In the genomic region with DNA sequence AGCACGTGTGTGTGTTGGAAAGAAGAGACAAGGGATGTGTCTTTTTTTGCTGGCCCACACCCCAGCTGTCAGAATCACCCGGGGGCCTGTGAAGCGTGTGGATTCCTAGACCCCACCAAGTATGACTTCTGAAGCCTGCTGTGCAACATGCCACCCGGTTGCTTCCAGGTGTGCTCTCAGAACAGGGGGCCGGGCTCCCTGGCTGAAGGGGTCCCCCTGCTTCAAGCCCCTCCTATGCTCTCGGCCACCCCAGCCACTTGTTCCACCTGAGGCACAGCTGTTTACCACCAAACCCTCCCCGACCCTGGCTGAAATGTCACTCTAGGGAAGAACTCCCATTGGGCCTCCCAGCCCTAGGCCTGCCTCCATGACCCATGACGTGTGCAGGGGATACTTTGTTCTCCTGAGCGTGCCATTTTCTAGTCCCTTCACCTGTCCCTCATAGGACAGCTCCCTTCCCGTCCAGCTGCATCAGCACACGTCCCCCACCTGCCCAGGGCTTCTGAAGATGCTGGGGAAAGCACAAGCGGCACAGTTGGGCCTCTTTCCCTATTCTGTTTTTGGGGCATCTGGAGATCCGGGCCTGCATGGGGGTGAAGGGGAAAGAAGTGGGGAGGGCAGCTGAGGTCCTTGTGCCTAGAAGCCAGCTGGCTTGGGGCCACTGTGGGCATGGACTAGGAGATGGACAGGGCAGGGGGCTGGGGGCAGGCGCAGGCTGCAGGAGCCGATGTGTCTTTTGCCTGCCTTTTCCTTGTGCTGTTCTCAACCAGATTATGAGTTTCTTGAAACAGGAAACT, we compare ENCODE assay signal across 17 cellular contexts. TPM values are rescaled to one million over a fixed set of nuclear protein-coding genes. Genes with fewer than 3 reads are reported as not detected.
A peak's percentile ranks its signal among the peaks of the same experiment; 100 is the strongest.
DNase-seq lines count a peak whose midpoint lies in the region; ATAC-seq and TF ChIP-seq lines count a peak whose summit lies in the region.
"Had no signal": no experiment of that assay in that cellular context is flagged by ENCODE, and none has a peak within 500 bp of the region (broad histone marks: within the 10 kb centered on the region; RNA-seq: fewer than 3 reads in every experiment).

No MANE protein-coding gene starts in this region.

- H3K36me3 Mint-ChIP-seq in activated naive CD8-positive, alpha-beta T cell treated with anti-CD3 and anti-CD28 coated beads, Interleukin-2, amount 10 ng/mL, durations not matched to agents 7 days and 5 days: peaks cover 12% of the 10 kb centered on the region
- H3K36me3 Mint-ChIP-seq in activated naive CD8-positive, alpha-beta T cell treated with anti-CD3 and anti-CD28 coated beads, Interleukin-2, amount 50 U/mL, for 24 hours (ENCODE audit: low read depth): peaks cover 11% of the 10 kb centered on the region
- peaks cover 20% of the 10 kb centered on the region for H3K36me3 Mint-ChIP-seq in activated T-helper 17 cell treated with anti-CD3 and anti-CD28 coated beads, Interleukin-2, amount 50 U/mL, for 72 hours (ENCODE audit: low read depth)
- peaks cover 12% of the 10 kb centered on the region for H3K36me3 Mint-ChIP-seq in neural crest cell (ENCODE audit: low read depth)

- POLR2A ChIA-PET in activated naive CD8-positive, alpha-beta T cell treated with anti-CD3 and anti-CD28 coated beads, Interleukin-2, amount 10 ng/mL, durations not matched to agents 7 days and 5 days (lab: Charles Lee): no interaction called here
- POLR2A ChIA-PET in RWPE1 (lab: Yijun Ruan, JAX; ENCODE audit: low non-redundant PET): no interaction called here

- H3K27me3 Mint-ChIP-seq in activated naive CD8-positive, alpha-beta T cell treated with anti-CD3 and anti-CD28 coated beads, Interleukin-2, amount 10 ng/mL, durations not matched to agents 7 days and 5 days: no peaks in the 10 kb centered on the region
- H3K27me3 Mint-ChIP-seq in activated naive CD8-positive, alpha-beta T cell treated with anti-CD3 and anti-CD28 coated beads, Interleukin-2, amount 50 U/mL, for 24 hours: no peaks in the 10 kb centered on the region
- H3K27me3 Mint-ChIP-seq in activated T-helper 17 cell treated with anti-CD3 and anti-CD28 coated beads, Interleukin-2, amount 50 U/mL, for 72 hours: no peaks in the 10 kb centered on the region
- no peaks in the 10 kb centered on the region for H3K27me3 Mint-ChIP-seq in neural crest cell (ENCODE audit: low read depth)
- H3K27me3 Mint-ChIP-seq: CD4-positive, alpha-beta T cell had no signal

- no peak overlapping the region for H3K27ac Mint-ChIP-seq in activated naive CD8-positive, alpha-beta T cell treated with anti-CD3 and anti-CD28 coated beads, Interleukin-2, amount 10 ng/mL, durations not matched to agents 7 days and 5 days
- no peak overlapping the region for H3K27ac Mint-ChIP-seq in activated naive CD8-positive, alpha-beta T cell treated with anti-CD3 and anti-CD28 coated beads, Interleukin-2, amount 50 U/mL, for 24 hours
- peak overlapping the region; percentile 40 for H3K27ac Mint-ChIP-seq in activated T-helper 17 cell treated with anti-CD3 and anti-CD28 coated beads, Interleukin-2, amount 50 U/mL, for 72 hours
- peak overlapping the region; percentile 50 for H3K27ac Mint-ChIP-seq in neural crest cell (ENCODE audit: unreplicated experiment)
- H3K27ac Mint-ChIP-seq: CD4-positive, alpha-beta T cell had no signal

- no peak overlapping the region for H3K27ac ChIP-seq in RWPE1
- H3K27ac ChIP-seq: Peyer's patch had no signal

- TF ChIP-seq CTCF in neural crest cell (conservative IDR thresholded peaks at IDR 0.05): no peak
- TF ChIP-seq CTCF in RWPE1 (conservative IDR thresholded peaks at IDR 0.05; ENCODE audit: low read depth): no peak

- no peak overlapping the region for H3K4me3 Mint-ChIP-seq in activated naive CD8-positive, alpha-beta T cell treated with anti-CD3 and anti-CD28 coated beads, Interleukin-2, amount 10 ng/mL, durations not matched to agents 7 days and 5 days
- H3K4me3 Mint-ChIP-seq in activated naive CD8-positive, alpha-beta T cell treated with anti-CD3 and anti-CD28 coated beads, Interleukin-2, amount 50 U/mL, for 24 hours: no peak overlapping the region
- no peak overlapping the region for H3K4me3 Mint-ChIP-seq in activated T-helper 17 cell treated with anti-CD3 and anti-CD28 coated beads, Interleukin-2, amount 50 U/mL, for 72 hours
- H3K4me3 Mint-ChIP-seq in neural crest cell: no peak overlapping the region
- H3K4me3 Mint-ChIP-seq: CD4-positive, alpha-beta T cell had no signal

- peak; percentile 10 for DNase-seq in activated naive CD8-positive, alpha-beta T cell treated with anti-CD3 and anti-CD28 coated beads, Interleukin-2, amount 10 ng/mL, durations not matched to agents 7 days and 5 days
- DNase-seq in activated naive CD8-positive, alpha-beta T cell treated with anti-CD3 and anti-CD28 coated beads, Interleukin-2, amount 50 U/mL, for 24 hours: no peak
- DNase-seq in neural crest cell (ENCODE audit: low read depth, low spot score): no peak
- no peak for DNase-seq in SIG-M5 (lab: John Stamatoyannopoulos, UW)
- no peak for DNase-seq in epidermal melanocyte (ENCODE audit: insufficient read length, low spot score)
- DNase-seq in RWPE1 (ENCODE audit: low spot score): no peak
- DNase-seq: Caco-2; CD4-positive, alpha-beta T cell; HCEC 1CT; KBM-7; NCI-H1694; NCI-H2081 treated with DMSO at 0.1 percent for 48 hours; NCI-H446 treated with DMSO at 0.1 percent for 48 hours; Peyer's patch; Right ventricle myocardium superior had no signal

- no peak for ATAC-seq in activated naive CD8-positive, alpha-beta T cell treated with anti-CD3 and anti-CD28 coated beads, Interleukin-2, amount 10 ng/mL, durations not matched to agents 7 days and 5 days (ENCODE audit: low read depth)
- no peak for ATAC-seq in activated naive CD8-positive, alpha-beta T cell treated with anti-CD3 and anti-CD28 coated beads, Interleukin-2, amount 50 U/mL, for 24 hours
- ATAC-seq in activated T-helper 17 cell treated with anti-CD3 and anti-CD28 coated beads, Interleukin-2, amount 50 U/mL, for 72 hours (replicated peaks): no peak

- CTCF ChIA-PET in RWPE1 (lab: Yijun Ruan, JAX): no interaction called here

- no peaks in the 10 kb centered on the region for H3K4me1 Mint-ChIP-seq in activated naive CD8-positive, alpha-beta T cell treated with anti-CD3 and anti-CD28 coated beads, Interleukin-2, amount 10 ng/mL, durations not matched to agents 7 days and 5 days
- H3K4me1 Mint-ChIP-seq in activated naive CD8-positive, alpha-beta T cell treated with anti-CD3 and anti-CD28 coated beads, Interleukin-2, amount 50 U/mL, for 24 hours: no peaks in the 10 kb centered on the region
- H3K4me1 Mint-ChIP-seq in activated T-helper 17 cell treated with anti-CD3 and anti-CD28 coated beads, Interleukin-2, amount 50 U/mL, for 72 hours: no peaks in the 10 kb centered on the region
- H3K4me1 Mint-ChIP-seq in neural crest cell: no peaks in the 10 kb centered on the region

- no peaks in the 10 kb centered on the region for H3K9me3 Mint-ChIP-seq in activated naive CD8-positive, alpha-beta T cell treated with anti-CD3 and anti-CD28 coated beads, Interleukin-2, amount 10 ng/mL, durations not matched to agents 7 days and 5 days
- H3K9me3 Mint-ChIP-seq in activated naive CD8-positive, alpha-beta T cell treated with anti-CD3 and anti-CD28 coated beads, Interleukin-2, amount 50 U/mL, for 24 hours: no peaks in the 10 kb centered on the region
- H3K9me3 Mint-ChIP-seq in activated T-helper 17 cell treated with anti-CD3 and anti-CD28 coated beads, Interleukin-2, amount 50 U/mL, for 72 hours: no peaks in the 10 kb centered on the region
- no peaks in the 10 kb centered on the region for H3K9me3 Mint-ChIP-seq in neural crest cell
- H3K9me3 Mint-ChIP-seq: CD4-positive, alpha-beta T cell had no signal

RNA-seq across cellular contexts. Expression of a gene that starts 33.3 kb away (rescaled TPM):
- total RNA-seq in activated naive CD8-positive, alpha-beta T cell treated with anti-CD3 and anti-CD28 coated beads, Interleukin-2, amount 10 ng/mL, durations not matched to agents 7 days and 5 days: not detected
- total RNA-seq in activated T-helper 17 cell treated with anti-CD3 and anti-CD28 coated beads, Interleukin-2, amount 50 U/mL, for 72 hours: not detected
- 0.18 TPM in 1 of 2 replicates, not detected in the other for total RNA-seq in neural crest cell
- total RNA-seq: Caco-2; CD4-positive, alpha-beta T cell; HepG2; Peyer's patch had no signal

RNA-seq across cellular contexts. Expression of a gene that starts 54.3 kb away (rescaled TPM):
- 100 to 1,000 TPM; 150 to 154 TPM for total RNA-seq in activated naive CD8-positive, alpha-beta T cell treated with anti-CD3 and anti-CD28 coated beads, Interleukin-2, amount 10 ng/mL, durations not matched to agents 7 days and 5 days
- 100 to 1,000 TPM; 152 to 222 TPM for total RNA-seq in activated T-helper 17 cell treated with anti-CD3 and anti-CD28 coated beads, Interleukin-2, amount 50 U/mL, for 72 hours
- 151 and 152 TPM in 2 replicates for total RNA-seq in neural crest cell

Comparison
In these comparisons a context has a peak if more than half of its experiments do, and no peak if none do; other contexts are left out.
1. H3K27ac Mint-ChIP-seq: peak in activated T-helper 17 cell treated with anti-CD3 and anti-CD28 coated beads, Interleukin-2, amount 50 U/mL, for 72 hours (single experiment) and neural crest cell (single experiment); none in activated naive CD8-positive, alpha-beta T cell treated with anti-CD3 and anti-CD28 coated beads, Interleukin-2, amount 10 ng/mL, durations not matched to agents 7 days and 5 days (single experiment) and activated naive CD8-positive, alpha-beta T cell treated with anti-CD3 and anti-CD28 coated beads, Interleukin-2, amount 50 U/mL, for 24 hours (single experiment).